9 cellular contexts compared by ENCODE assay signal in genomic region chr22:49961601-49962011, GRCh38. TPM values are rescaled to one million over a fixed set of nuclear protein-coding genes. Genes with fewer than 3 reads are reported as not detected.
DNase-seq lines count a peak whose midpoint lies in the region; ATAC-seq, FAIRE-seq and TF ChIP-seq lines count a peak whose summit lies in the region.
"Had no signal": no experiment of that assay in that cellular context is flagged by ENCODE, and none has a peak within 500 bp of the region (broad histone marks: within the 10 kb centered on the region; RNA-seq: fewer than 3 reads in every experiment).

No MANE protein-coding gene starts in this region.

- peaks cover 33% of the 10 kb centered on the region for H3K36me3 Mint-ChIP-seq in activated B cell treated with CpG ODN at 0.5 μM for 24 hours (ENCODE audit: low read depth)

- peaks cover 50% of the 10 kb centered on the region for H3K4me1 Mint-ChIP-seq in activated B cell treated with CpG ODN at 0.5 μM for 24 hours

- H3K9me3 Mint-ChIP-seq in activated B cell treated with CpG ODN at 0.5 μM for 24 hours, result no peaks in the 10 kb centered on the region

- intact Hi-C loops in activated B cell treated with CpG ODN at 0.5 μM for 24 hours (cut with micrococcal nuclease), result loop anchor here (1.0 to 10.0 kb wide), 5 partner anchors 15 to 583 kb away; partner anchors contain the start of gene KLHDC7B
- intact Hi-C loops in cardiac septum (cut with DNase I), result loop anchor here (2.0 to 10.0 kb wide), 2 partner anchors 25 to 243 kb away; partner anchors contain the start of gene SELENOO

- DNase-seq in GM19239 (ENCODE audit: insufficient read length, low spot score) (no peak), activated B cell treated with CpG ODN at 0.5 μM for 24 hours (no peak), cardiac septum (ENCODE audit: low spot score) (peak; percentile 80), skeletal muscle cell (ENCODE audit: low read depth) (no peak), urothelium cell line (ENCODE audit: low spot score) (no peak), NCI-H82 treated with DMSO at 0.1 percent for 48 hours (lab: John Stamatoyannopoulos, UW; ENCODE audit: unreplicated experiment) (no peak), Kasumi-1 (lab: John Stamatoyannopoulos, UW) (no peak)

- ATAC-seq in activated B cell treated with CpG ODN at 0.5 μM for 24 hours (ENCODE audit: low read depth), result peak; percentile 0
- no peak for ATAC-seq in GM21737 (IDR thresholded peaks at IDR 0.05; ENCODE audit: unreplicated experiment)

- no peak for TF ChIP-seq CTCF in activated B cell treated with CpG ODN at 0.5 μM for 24 hours (IDR thresholded peaks at IDR 0.05)

- FAIRE-seq in GM19239 (lab: Jason Lieb, UNC) (peak; percentile 21), urothelium cell line (lab: Jason Lieb, UNC) (no peak)

- H3K27ac Mint-ChIP-seq in activated B cell treated with CpG ODN at 0.5 μM for 24 hours, result peak overlapping the region; percentile 90

- peak overlapping the region; percentile 68 for H3K4me3 ChIP-seq in skeletal muscle cell (ENCODE audit: low read depth, low read length)

- H3K27me3 Mint-ChIP-seq in activated B cell treated with CpG ODN at 0.5 μM for 24 hours, result no peaks in the 10 kb centered on the region

- H3K4me3 Mint-ChIP-seq in activated B cell treated with CpG ODN at 0.5 μM for 24 hours, result peak overlapping the region; percentile 91

- POLR2A ChIA-PET in activated B cell treated with CpG ODN at 0.5 μM for 24 hours (lab: Charles Lee), result interaction anchor here (0.8 to 18.9 kb wide), 16 partner anchors 9 to 234 kb away, joined by 3 to 828 read pairs (median 8); partner anchors contain the start of genes ALG12 and CRELD2

- CTCF ChIA-PET in activated B cell treated with CpG ODN at 0.5 μM for 24 hours (lab: Charles Lee), result interaction anchor here (1.4 to 4.6 kb wide), 4 partner anchors 28 to 69 kb away, joined by 5 to 36 read pairs (median 10); no protein-coding TSS in a partner anchor

RNA-seq across cellular contexts. Expression of gene PIM3, which starts 1.0 kb away (rescaled TPM):
- total RNA-seq in activated B cell treated with CpG ODN at 0.5 μM for 24 hours (79.8 and 91.7 TPM in 2 replicates), cardiac septum (31.3 TPM)

RNA-seq across cellular contexts. Expression of gene CRELD2, which starts 43.2 kb away (rescaled TPM):
- total RNA-seq in activated B cell treated with CpG ODN at 0.5 μM for 24 hours (44.5 and 45.0 TPM in 2 replicates), cardiac septum (32.9 TPM)

RNA-seq across cellular contexts. Expression of gene ALG12, which starts 43.4 kb away (rescaled TPM):
- 15.5 and 18.2 TPM in 2 replicates for total RNA-seq in activated B cell treated with CpG ODN at 0.5 μM for 24 hours
- total RNA-seq in cardiac septum, result 14.3 TPM

RNA-seq across cellular contexts. Expression of gene IL17REL, which starts 51.0 kb away (rescaled TPM):
- total RNA-seq in activated B cell treated with CpG ODN at 0.5 μM for 24 hours (0.15 and 0.31 TPM in 2 replicates), cardiac septum (not detected)
- total RNA-seq: T-helper 2 cell treated with Interferon-gamma antibody and Interleukin-4, amounts not matched to agents 100 ng/mL and 5 ng/mL, for 36 hours had no signal
